ENCODE assay signal across 1 cellular context in genomic region chr11:111788464-111788863, GRCh38.
TF ChIP-seq lines count a peak whose summit lies in the region.

No MANE protein-coding gene starts in this region.

TF ChIP-seq in liver, 16 proteins besides CTCF, POLR2A, EP300 and RAD21 (continued from another document):
- TF ChIP-seq ATF3 (IDR thresholded peaks at IDR 0.05): no peak
